Comparison of ENCODE assay signal across 1 cellular context in genomic region chr17:8243827-8244226, GRCh38.
A peak's percentile ranks its signal among the peaks of the same experiment; 100 is the strongest.
TF ChIP-seq lines count a peak whose summit lies in the region.

No MANE protein-coding gene starts in this region.

TF ChIP-seq in GM12878, 131 proteins besides CTCF, POLR2A, EP300 and RAD21:
- TF ChIP-seq, protein P1, sequence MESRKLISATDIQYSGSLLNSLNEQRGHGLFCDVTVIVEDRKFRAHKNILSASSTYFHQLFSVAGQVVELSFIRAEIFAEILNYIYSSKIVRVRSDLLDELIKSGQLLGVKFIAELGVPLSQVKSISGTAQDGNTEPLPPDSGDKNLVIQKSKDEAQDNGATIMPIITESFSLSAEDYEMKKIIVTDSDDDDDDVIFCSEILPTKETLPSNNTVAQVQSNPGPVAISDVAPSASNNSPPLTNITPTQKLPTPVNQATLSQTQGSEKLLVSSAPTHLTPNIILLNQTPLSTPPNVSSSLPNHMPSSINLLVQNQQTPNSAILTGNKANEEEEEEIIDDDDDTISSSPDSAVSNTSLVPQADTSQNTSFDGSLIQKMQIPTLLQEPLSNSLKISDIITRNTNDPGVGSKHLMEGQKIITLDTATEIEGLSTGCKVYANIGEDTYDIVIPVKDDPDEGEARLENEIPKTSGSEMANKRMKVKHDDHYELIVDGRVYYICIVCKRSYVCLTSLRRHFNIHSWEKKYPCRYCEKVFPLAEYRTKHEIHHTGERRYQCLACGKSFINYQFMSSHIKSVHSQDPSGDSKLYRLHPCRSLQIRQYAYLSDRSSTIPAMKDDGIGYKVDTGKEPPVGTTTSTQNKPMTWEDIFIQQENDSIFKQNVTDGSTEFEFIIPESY (IDR thresholded peaks at IDR 0.05): peak; percentile 92
- no peak for TF ChIP-seq ATF3 (IDR thresholded peaks at IDR 0.05; ENCODE audit: borderline replicate concordance, extremely low read depth, low read depth, low read length)
